ENCODE assay signal across 1 cellular context in the genomic region with DNA sequence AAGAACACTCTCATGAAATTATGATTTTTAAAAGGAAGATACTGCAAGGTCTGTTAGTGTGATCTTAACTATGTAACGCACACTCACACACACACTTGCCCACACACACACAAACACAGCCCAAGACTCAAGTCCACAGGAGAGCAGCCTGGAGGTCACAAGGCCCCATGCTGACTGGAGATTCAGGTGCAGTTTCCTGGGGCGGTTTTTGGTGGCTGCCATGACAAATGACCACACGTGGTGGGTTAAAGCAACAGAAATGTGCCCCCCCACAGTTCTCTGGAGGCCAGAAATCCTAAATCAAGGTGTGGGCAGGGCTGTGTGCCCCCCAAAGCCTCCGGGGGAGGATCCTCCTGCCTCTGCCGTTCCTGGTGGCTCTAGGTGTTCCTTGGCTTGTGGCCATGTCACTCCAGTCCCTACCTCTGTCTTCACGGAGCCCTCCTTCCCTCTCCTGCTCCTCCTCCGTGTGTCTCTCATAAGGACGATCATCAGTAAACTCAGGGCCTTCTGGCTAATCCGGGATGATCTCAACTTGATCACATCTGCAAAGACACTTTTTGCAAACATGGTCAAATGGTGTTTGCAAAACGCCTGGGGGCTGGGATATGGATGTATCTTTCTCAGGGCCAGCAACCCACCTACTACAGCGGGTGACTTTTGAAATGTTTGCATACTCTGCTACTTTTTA.
TF ChIP-seq lines count a peak whose summit lies in the region.

No MANE protein-coding gene starts in this region.

TF ChIP-seq in endothelial cell of umbilical vein, 7 proteins besides CTCF, POLR2A, EP300 and RAD21:
- TF ChIP-seq MYC (IDR thresholded peaks at IDR 0.05; ENCODE audit: low read depth, low read length), result no peak
- TF ChIP-seq EZH2 (IDR thresholded peaks at IDR 0.05; ENCODE audit: borderline replicate concordance, low read depth, low read length, severe bottlenecking), result no peak
